In the genomic region with DNA sequence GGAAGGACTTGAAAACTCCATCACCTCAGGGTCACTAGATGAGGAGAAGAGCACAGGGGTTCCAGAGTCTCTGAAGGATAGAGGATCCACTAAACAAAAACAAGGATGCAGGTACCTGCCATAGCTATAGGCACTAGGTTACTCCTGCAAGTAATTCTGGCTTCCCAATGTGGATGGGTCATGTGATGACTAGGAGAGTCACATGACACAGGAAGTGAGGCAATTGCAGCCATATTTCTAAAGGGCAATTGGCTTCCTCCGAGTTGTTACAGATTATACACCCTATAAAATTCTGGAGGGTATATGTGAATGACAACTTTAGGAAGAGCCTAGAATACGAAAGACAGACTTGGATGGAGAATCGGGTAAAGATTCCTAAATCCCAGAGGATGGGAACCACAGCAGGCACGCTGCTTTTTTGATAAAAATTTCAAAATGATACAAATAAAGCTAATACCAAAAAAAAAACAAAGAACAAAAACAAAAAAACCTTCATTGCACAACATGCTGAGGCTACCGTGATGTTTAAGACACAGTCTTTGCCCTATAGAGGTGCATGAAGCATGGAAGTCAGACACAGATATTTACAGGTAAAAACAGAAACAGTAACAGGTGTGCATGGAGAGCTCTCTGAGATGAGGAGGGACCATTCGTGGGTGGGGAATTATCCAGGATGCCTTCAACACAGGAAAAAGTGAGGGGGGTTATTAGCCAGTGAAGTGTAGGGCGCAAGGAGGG, we compare ENCODE assay signal across 7 cellular contexts. TPM values are rescaled to one million over a fixed set of nuclear protein-coding genes. Genes with fewer than 3 reads are reported as not detected.
DNase-seq lines count a peak whose midpoint lies in the region; ATAC-seq, FAIRE-seq and TF ChIP-seq lines count a peak whose summit lies in the region.

No MANE protein-coding gene starts in this region.

- H3K27ac Mint-ChIP-seq in neural crest cell (ENCODE audit: unreplicated experiment), result peak overlapping the region; percentile 59

- peaks cover 19% of the 10 kb centered on the region for H3K4me1 Mint-ChIP-seq in neural crest cell

- no peaks in the 10 kb centered on the region for H3K27me3 Mint-ChIP-seq in neural crest cell (ENCODE audit: low read depth)

- DNase-seq in EH (ENCODE audit: low read depth), result peak; percentile 75
- peak; percentile 79 for DNase-seq in LNCaP clone FGC (ENCODE audit: low read depth)
- DNase-seq in fibroblast of mammary gland (ENCODE audit: low read depth), result peak; percentile 76
- DNase-seq in neural crest cell (ENCODE audit: low read depth, low spot score), result no peak
- DNase-seq in HPDE6-E6E7 (ENCODE audit: extremely low spot score), result no peak

- peak; percentile 86 for FAIRE-seq in TTC549 (lab: Jason Lieb, UNC)

- ATAC-seq in HG02571 (IDR thresholded peaks at IDR 0.05; ENCODE audit: unreplicated experiment), result no peak

- H3K4me3 Mint-ChIP-seq in neural crest cell, result peak overlapping the region; percentile 44

- peaks cover 5% of the 10 kb centered on the region for H3K36me3 Mint-ChIP-seq in neural crest cell (ENCODE audit: low read depth)

- H3K9me3 Mint-ChIP-seq in neural crest cell, result no peaks in the 10 kb centered on the region

- TF ChIP-seq CTCF in LNCaP clone FGC (IDR thresholded peaks at IDR 0.05; ENCODE audit: control insufficient read depth, extremely low read depth, insufficient read depth) (no peak), fibroblast of mammary gland (conservative IDR thresholded peaks at IDR 0.05; ENCODE audit: control insufficient read depth, insufficient read depth, low read depth, low read length) (no peak), neural crest cell (conservative IDR thresholded peaks at IDR 0.05) (no peak)

- peak overlapping the region; percentile 43 for H3K4me3 ChIP-seq in LNCaP clone FGC (ENCODE audit: low read depth, low read length)
- H3K4me3 ChIP-seq in fibroblast of mammary gland (ENCODE audit: control insufficient read depth, low read depth, low read length), result no peak overlapping the region

RNA-seq across cellular contexts. Expression of gene MTX1, which starts 10.5 kb away (rescaled TPM):
- 36.0 and 38.3 TPM in 2 replicates for total RNA-seq in neural crest cell

RNA-seq across cellular contexts. Expression of gene THBS3, which starts 11.3 kb away (rescaled TPM):
- total RNA-seq in neural crest cell, result 21.4 TPM in 2 replicates

RNA-seq across cellular contexts. Expression of gene ENTREP3, which starts 36.3 kb away (rescaled TPM):
- 93.1 and 94.3 TPM in 2 replicates for total RNA-seq in neural crest cell

RNA-seq across cellular contexts. Expression of gene SCAMP3, which starts 43.1 kb away (rescaled TPM):
- total RNA-seq in neural crest cell, result 68.9 and 75.3 TPM in 2 replicates

RNA-seq across cellular contexts. Expression of gene TRIM46, which starts 45.4 kb away (rescaled TPM):
- 9.8 and 10.0 TPM in 2 replicates for total RNA-seq in neural crest cell

Comparison
In these comparisons a context has a peak if more than half of its experiments do, and no peak if none do; other contexts are left out.
1. DNase-seq: peak in EH (single experiment), LNCaP clone FGC (single experiment) and fibroblast of mammary gland (single experiment); none in neural crest cell (single experiment) and HPDE6-E6E7 (single experiment).